In genomic region chr7:96076350-96076707, GRCh38 we compare ENCODE assay signal across 1 cellular context.
TF ChIP-seq lines count a peak whose summit lies in the region.

No MANE protein-coding gene starts in this region.

TF ChIP-seq in SK-N-SH, 30 proteins besides CTCF, POLR2A, EP300 and RAD21 (continued from another document):
- no peak for TF ChIP-seq REST (IDR thresholded peaks at IDR 0.05; ENCODE audit: low read depth, low read length)
